In the genomic region with DNA sequence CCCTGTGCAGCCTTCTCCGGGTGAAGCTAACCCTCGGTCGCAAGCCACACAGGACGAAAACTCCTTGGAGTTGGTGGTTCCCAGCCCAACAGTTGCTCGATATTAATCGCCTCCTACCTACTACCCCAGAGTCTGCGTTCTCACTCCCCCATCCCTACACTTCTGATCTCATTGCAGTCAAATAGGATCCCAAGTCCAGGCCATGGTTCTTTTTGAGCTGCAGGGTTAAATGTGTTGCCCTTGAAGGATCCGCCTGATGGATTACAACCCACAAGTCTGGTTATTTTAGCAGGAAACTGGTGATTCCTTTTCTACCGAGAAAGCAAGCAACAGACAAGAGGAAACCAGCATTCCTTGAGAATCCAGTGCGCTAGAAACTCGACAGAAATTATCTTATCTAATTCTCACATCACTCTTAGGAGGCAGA, we compare ENCODE assay signal across 8 cellular contexts. TPM values are rescaled to one million over a fixed set of nuclear protein-coding genes. Genes with fewer than 3 reads are reported as not detected.
DNase-seq lines count a peak whose midpoint lies in the region; ATAC-seq and TF ChIP-seq lines count a peak whose summit lies in the region.

No MANE protein-coding gene starts in this region.

- H3K27ac ChIP-seq in CD4-positive, CD25-positive, alpha-beta regulatory T cell (ENCODE audit: insufficient read depth, low read length, poor library complexity, severe bottlenecking) = peak overlapping the region; percentile 76
- H3K27ac ChIP-seq in MM.1S (ENCODE audit: low read length) (no peak overlapping the region), colonic mucosa (peak overlapping the region; percentile 74), muscle layer of colon (ENCODE audit: low read depth, low read length) (peak overlapping the region; percentile 94)

- TF ChIP-seq CTCF in MM.1S (IDR thresholded peaks at IDR 0.05; ENCODE audit: low read length) (no peak), colonic mucosa (IDR thresholded peaks at IDR 0.05) (no peak)

- peak overlapping the region; percentile 90 to 96 (median 95) for H3K4me3 Mint-ChIP-seq in CD4-positive, CD25-positive, alpha-beta regulatory T cell

- H3K4me2 ChIP-seq in MM.1S (ENCODE audit: low read depth, low read length) = peak overlapping the region; percentile 72

- H3F3A ChIP-seq in MM.1S (ENCODE audit: insufficient read depth, low read length) = no peaks in the 10 kb centered on the region

- H3K4me1 ChIP-seq in CD4-positive, CD25-positive, alpha-beta regulatory T cell (ENCODE audit: control insufficient read depth, insufficient read depth, low read length, poor library complexity, severe bottlenecking) = peaks cover 39% of the 10 kb centered on the region
- peaks cover 6% of the 10 kb centered on the region; the same call in 1 of the 2 replicates for H3K4me1 ChIP-seq in MM.1S (ENCODE audit: low read length)
- no peaks in the 10 kb centered on the region for H3K4me1 ChIP-seq in colonic mucosa
- H3K4me1 ChIP-seq in muscle layer of colon (ENCODE audit: insufficient read depth, low read length) = peaks cover 13% of the 10 kb centered on the region

- DNase-seq in CD4-positive, CD25-positive, alpha-beta regulatory T cell = no peak
- DNase-seq in MM.1S = no peak
- no peak for DNase-seq in colonic mucosa
- no peak for DNase-seq in SW 1271 (lab: John Stamatoyannopoulos, UW)
- no peak for DNase-seq in NCI-H1436 (lab: John Stamatoyannopoulos, UW)
- no peak for DNase-seq in activated CD8-positive, alpha-beta memory T cell treated with anti-CD3 and anti-CD28 coated beads, Interleukin-2, amount 50 U/mL, for 4 hours

- intact Hi-C loops in colonic mucosa (cut with DNase I) = no loop called here

- H3K79me2 ChIP-seq in MM.1S (ENCODE audit: low read length) = peaks cover 31% of the 10 kb centered on the region

- H3K27me3 Mint-ChIP-seq in CD4-positive, CD25-positive, alpha-beta regulatory T cell = peaks cover 5% of the 10 kb centered on the region

- no peaks in the 10 kb centered on the region for H3K36me3 ChIP-seq in CD4-positive, CD25-positive, alpha-beta regulatory T cell (ENCODE audit: control insufficient read depth, insufficient read depth, low read length)
- H3K36me3 ChIP-seq in MM.1S (replicated peaks; ENCODE audit: insufficient read depth, low read length) (no peaks in the 10 kb centered on the region), colonic mucosa (no peaks in the 10 kb centered on the region), muscle layer of colon (ENCODE audit: insufficient read depth, low read length) (no peaks in the 10 kb centered on the region)

- peak overlapping the region; percentile 92 for H2AFZ ChIP-seq in MM.1S (ENCODE audit: low read length)

- peaks cover 15 to 57% (median 47%) of the 10 kb centered on the region in 4 donors for H3K4me1 Mint-ChIP-seq in CD4-positive, CD25-positive, alpha-beta regulatory T cell

- peak overlapping the region; percentile 77 for H3K4me3 ChIP-seq in CD4-positive, CD25-positive, alpha-beta regulatory T cell (ENCODE audit: low read depth, low read length)
- H3K4me3 ChIP-seq in MM.1S (ENCODE audit: low read length) (peak overlapping the region; percentile 63), colonic mucosa (peak overlapping the region; percentile 65), muscle layer of colon (ENCODE audit: low read depth in 1 of 2, low read length in 2 of 2) (peak overlapping the region; percentile 71 to 86)

- H3K36me3 Mint-ChIP-seq in CD4-positive, CD25-positive, alpha-beta regulatory T cell = peaks cover 5% of the 10 kb centered on the region

- peak overlapping the region; percentile 42; the same call in 1 of the 2 replicates for H3K9ac ChIP-seq in MM.1S (ENCODE audit: low read length)
- peak overlapping the region; percentile 73 to 87 for H3K9ac ChIP-seq in colonic mucosa (ENCODE audit: low read depth in 2 of 2, low read length in 2 of 2)
- peak overlapping the region; percentile 79 for H3K9ac ChIP-seq in muscle layer of colon (ENCODE audit: low read length)

- H3K9me3 ChIP-seq in CD4-positive, CD25-positive, alpha-beta regulatory T cell (ENCODE audit: control insufficient read depth in 2 of 2, low read length in 2 of 2) = no peaks in the 10 kb centered on the region
- H3K9me3 ChIP-seq in MM.1S (replicated peaks; ENCODE audit: insufficient read depth, low read length) = no peaks in the 10 kb centered on the region
- no peaks in the 10 kb centered on the region for H3K9me3 ChIP-seq in colonic mucosa
- no peaks in the 10 kb centered on the region for H3K9me3 ChIP-seq in muscle layer of colon (ENCODE audit: low read length)

- H3K27me3 ChIP-seq in CD4-positive, CD25-positive, alpha-beta regulatory T cell (ENCODE audit: control insufficient read depth, insufficient read depth, low read length) = no peaks in the 10 kb centered on the region
- H3K27me3 ChIP-seq in MM.1S (replicated peaks; ENCODE audit: insufficient read depth, low read length) = no peaks in the 10 kb centered on the region
- no peaks in the 10 kb centered on the region for H3K27me3 ChIP-seq in colonic mucosa
- no peaks in the 10 kb centered on the region for H3K27me3 ChIP-seq in muscle layer of colon (ENCODE audit: control insufficient read depth in 1 of 2, insufficient read depth in 2 of 2, low read length in 2 of 2)

- peak overlapping the region; percentile 88 to 99 (median 91) for H3K27ac Mint-ChIP-seq in CD4-positive, CD25-positive, alpha-beta regulatory T cell

- H4K20me1 ChIP-seq in MM.1S (ENCODE audit: insufficient read depth, low read length) = no peaks in the 10 kb centered on the region

- H3K9me2 ChIP-seq in MM.1S (replicated peaks; ENCODE audit: insufficient read depth, low read length) = no peaks in the 10 kb centered on the region

- ATAC-seq in CD4-positive, CD25-positive, alpha-beta regulatory T cell (ENCODE audit: low read depth in 2 of 2) = no peak
- ATAC-seq in GM19397 (IDR thresholded peaks at IDR 0.05; ENCODE audit: unreplicated experiment) = no peak

- H3K9me3 Mint-ChIP-seq in CD4-positive, CD25-positive, alpha-beta regulatory T cell = no peaks in the 10 kb centered on the region

RNA-seq across cellular contexts. Expression of a gene that starts 0.8 kb away (rescaled TPM):
- total RNA-seq in CD4-positive, CD25-positive, alpha-beta regulatory T cell = 78.2 TPM
- polyA plus RNA-seq in CD4-positive, CD25-positive, alpha-beta regulatory T cell = 10 to 100 TPM; 17.6 to 25.4 (median 21.4) TPM
- total RNA-seq in colonic mucosa = 10 to 100 TPM; 13.7 to 19.8 TPM

RNA-seq across cellular contexts. Expression of a gene that starts 40.1 kb away (rescaled TPM):
- 0.64 TPM for total RNA-seq in CD4-positive, CD25-positive, alpha-beta regulatory T cell
- polyA plus RNA-seq in CD4-positive, CD25-positive, alpha-beta regulatory T cell = not detected
- 10 to 100 TPM; 11.0 to 20.7 TPM for total RNA-seq in colonic mucosa
